ENCODE assay signal across 8 cellular contexts in the genomic region with DNA sequence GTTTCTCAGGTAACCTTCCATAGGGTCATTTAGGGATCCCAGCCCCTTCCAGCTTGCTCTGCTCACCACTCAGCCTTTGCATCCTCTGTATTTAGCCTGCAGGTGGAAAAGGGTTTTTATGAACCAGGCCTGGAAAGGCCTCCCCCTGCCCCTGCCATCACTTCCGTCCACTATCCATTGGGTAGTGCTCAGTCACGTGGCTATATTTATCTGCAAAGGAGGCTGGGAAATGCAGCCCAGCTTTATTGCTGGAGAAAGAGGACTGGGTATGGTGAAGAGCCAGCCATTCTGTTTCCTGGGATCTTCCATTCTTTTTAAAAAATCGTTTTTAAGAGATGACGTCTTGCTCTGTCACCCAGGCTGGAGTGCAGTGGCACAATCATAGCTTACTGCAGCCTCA.
"Had no signal": no experiment of that assay in that cellular context is flagged by ENCODE, and none has a peak within 500 bp of the region (broad histone marks: within the 10 kb centered on the region; RNA-seq: fewer than 3 reads in every experiment).

No MANE protein-coding gene starts in this region.

- H3K27ac ChIP-seq: HL-60, KMS-11 had no signal

- FAIRE-seq: HepG2, HTR-8/SVneo had no signal

- H3K4me3 Mint-ChIP-seq: IgD-negative memory B cell had no signal

- H3K4me2 ChIP-seq: KMS-11 had no signal

- H3K9ac ChIP-seq: KMS-11 had no signal

- H3K27me3 Mint-ChIP-seq: IgD-negative memory B cell had no signal

- DNase-seq: IMR-90, KBM-7, KG1 had no signal

- ATAC-seq: HepG2 had no signal
